Comparison of ENCODE assay signal across 20 cellular contexts in the genomic region with DNA sequence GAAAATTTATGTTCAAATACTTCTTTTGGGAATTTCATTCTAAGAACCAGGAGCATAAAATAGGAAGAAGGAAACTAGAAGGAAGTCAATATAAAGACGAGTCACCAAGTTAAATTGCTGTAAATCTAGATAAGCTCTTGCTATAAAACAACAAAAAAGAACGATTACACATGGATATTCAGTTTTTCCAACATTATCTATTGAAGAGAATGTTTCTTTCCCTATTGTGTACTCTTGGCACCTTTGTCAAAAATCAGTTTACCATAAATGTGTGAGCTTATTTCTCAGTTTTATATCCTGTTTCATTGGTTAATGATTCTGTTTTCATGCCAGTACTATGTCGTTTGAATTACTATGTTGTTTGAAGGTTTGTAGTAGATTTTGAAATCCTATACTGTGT.
"Had no signal": no experiment of that assay in that cellular context is flagged by ENCODE, and none has a peak within 500 bp of the region (broad histone marks: within the 10 kb centered on the region; RNA-seq: fewer than 3 reads in every experiment).

No MANE protein-coding gene starts in this region.

- ATAC-seq: foreskin keratinocyte, gastroesophageal sphincter, heart left ventricle, left lung, left ventricle myocardium superior, lower lobe of right lung had no signal

- H3K4me1 ChIP-seq: esophagus muscularis mucosa, foreskin keratinocyte, gastroesophageal sphincter, heart left ventricle, left lung, lower lobe of right lung had no signal

- H3K9me3 ChIP-seq: left lung had no signal

- DNase-seq: dermis blood vessel endothelial cell; dorsolateral prefrontal cortex; effector CD4-positive, alpha-beta T cell; effector memory CD4-positive, alpha-beta T cell; foreskin keratinocyte; heart left ventricle; hypothalamus; immature natural killer cell; islet precursor cell; kidney; kidney glomerular epithelial cell; left lung; left ventricle myocardium superior; lower lobe of right lung; mesenchymal stem cell; naive B cell had no signal

- H3K27me3 ChIP-seq: foreskin keratinocyte, gastroesophageal sphincter, hepatocyte, left lung had no signal

- H3K27ac ChIP-seq: coronary artery, dorsolateral prefrontal cortex, esophagus muscularis mucosa, foreskin keratinocyte, gastroesophageal sphincter, heart left ventricle, hepatocyte, left lung, lower lobe of right lung had no signal

- H3K4me3 ChIP-seq: coronary artery, dorsolateral prefrontal cortex, esophagus muscularis mucosa, gastroesophageal sphincter, heart left ventricle, hepatocyte, left lung, lower lobe of right lung had no signal

- H3K36me3 ChIP-seq: esophagus muscularis mucosa, gastroesophageal sphincter, heart left ventricle, left lung, lower lobe of right lung had no signal
